Comparison of ENCODE assay signal across 10 cellular contexts in genomic region chr2:227783404-227784138, GRCh38. TPM values are rescaled to one million over a fixed set of nuclear protein-coding genes. Genes with fewer than 3 reads are reported as not detected.
DNase-seq lines count a peak whose midpoint lies in the region; ATAC-seq lines count a peak whose summit lies in the region.
"Had no signal": no experiment of that assay in that cellular context is flagged by ENCODE, and none has a peak within 500 bp of the region (broad histone marks: within the 10 kb centered on the region; RNA-seq: fewer than 3 reads in every experiment).

No MANE protein-coding gene starts in this region.

- no peaks in the 10 kb centered on the region for H3K9me3 Mint-ChIP-seq in activated CD4-positive, alpha-beta T cell treated with anti-CD3 and anti-CD28 coated beads for 36 hours (ENCODE audit: low read depth)
- no peaks in the 10 kb centered on the region for H3K9me3 Mint-ChIP-seq in stimulated activated memory B cell treated with anti-CD40 and anti-IgM and Interleukin-4, amounts not matched to agents 10 μg/mL and 1 μg/mL and 100 μg/mL, for 72 hours

- H3K4me1 Mint-ChIP-seq in activated CD4-positive, alpha-beta T cell treated with anti-CD3 and anti-CD28 coated beads for 36 hours: peaks cover 18% of the 10 kb centered on the region
- H3K4me1 Mint-ChIP-seq in stimulated activated memory B cell treated with anti-CD40 and anti-IgM and Interleukin-4, amounts not matched to agents 10 μg/mL and 1 μg/mL and 100 μg/mL, for 72 hours: peaks cover 20% of the 10 kb centered on the region

- peak; percentile 87 for ATAC-seq in activated CD4-positive, alpha-beta T cell treated with anti-CD3 and anti-CD28 coated beads for 36 hours
- peak; percentile 97 for ATAC-seq in HG02870 (IDR thresholded peaks at IDR 0.05; ENCODE audit: unreplicated experiment)
- ATAC-seq in stimulated activated memory B cell treated with anti-CD40 and anti-IgM and Interleukin-4, amounts not matched to agents 10 μg/mL and 1 μg/mL and 100 μg/mL, for 72 hours: peak; percentile 87

- H3K27me3 Mint-ChIP-seq in activated CD4-positive, alpha-beta T cell treated with anti-CD3 and anti-CD28 coated beads for 36 hours: peaks cover 17% of the 10 kb centered on the region
- H3K27me3 Mint-ChIP-seq in stimulated activated memory B cell treated with anti-CD40 and anti-IgM and Interleukin-4, amounts not matched to agents 10 μg/mL and 1 μg/mL and 100 μg/mL, for 72 hours: peaks cover 7% of the 10 kb centered on the region

- intact Hi-C loops in activated CD4-positive, alpha-beta T cell treated with anti-CD3 and anti-CD28 coated beads for 36 hours (cut with DNase I, micrococcal nuclease): loop anchor here (1.0 to 2.0 kb wide), 3 partner anchors 8 to 35 kb away; no protein-coding TSS in a partner anchor

- peak overlapping the region; percentile 65 for H3K4me3 Mint-ChIP-seq in activated CD4-positive, alpha-beta T cell treated with anti-CD3 and anti-CD28 coated beads for 36 hours
- peak overlapping the region; percentile 73 for H3K4me3 Mint-ChIP-seq in stimulated activated memory B cell treated with anti-CD40 and anti-IgM and Interleukin-4, amounts not matched to agents 10 μg/mL and 1 μg/mL and 100 μg/mL, for 72 hours

- DNase-seq in activated CD4-positive, alpha-beta T cell treated with anti-CD3 and anti-CD28 coated beads for 36 hours: peak; percentile 21
- no peak for DNase-seq in activated CD4-positive, alpha-beta T cell treated with anti-CD3 and anti-CD28 coated beads for 48 hours
- DNase-seq in SIG-M5 treated with dmso at 0.1 percent for 504 hours (lab: John Stamatoyannopoulos, UW; ENCODE audit: unreplicated experiment) (peak; percentile 75), DMS 273 treated with DMSO at 0.1 percent for 48 hours (lab: John Stamatoyannopoulos, UW) (no peak), superior temporal gyrus (ENCODE audit: extremely low spot score) (no peak), NCI-H774 (lab: John Stamatoyannopoulos, UW) (no peak)
- DNase-seq: pancreas had no signal

- H3K36me3 Mint-ChIP-seq in activated CD4-positive, alpha-beta T cell treated with anti-CD3 and anti-CD28 coated beads for 36 hours (ENCODE audit: low read depth): no peaks in the 10 kb centered on the region
- no peaks in the 10 kb centered on the region for H3K36me3 Mint-ChIP-seq in stimulated activated memory B cell treated with anti-CD40 and anti-IgM and Interleukin-4, amounts not matched to agents 10 μg/mL and 1 μg/mL and 100 μg/mL, for 72 hours

- POLR2A ChIA-PET in activated CD4-positive, alpha-beta T cell treated with anti-CD3 and anti-CD28 coated beads for 36 hours (lab: Charles Lee): no interaction called here

- CTCF ChIA-PET in activated CD4-positive, alpha-beta T cell treated with anti-CD3 and anti-CD28 coated beads for 36 hours (lab: Charles Lee): interaction anchor here (0.6 to 2.0 kb wide), 5 partner anchors 10 to 653 kb away, joined by 3 to 13 read pairs (median 6); no protein-coding TSS in a partner anchor

- H3K27ac Mint-ChIP-seq in activated CD4-positive, alpha-beta T cell treated with anti-CD3 and anti-CD28 coated beads for 36 hours: peak overlapping the region; percentile 68
- H3K27ac Mint-ChIP-seq in stimulated activated memory B cell treated with anti-CD40 and anti-IgM and Interleukin-4, amounts not matched to agents 10 μg/mL and 1 μg/mL and 100 μg/mL, for 72 hours: peak overlapping the region; percentile 69

RNA-seq across cellular contexts. Expression of gene CCL20, which starts 30.1 kb away (rescaled TPM):
- 10 to 100 TPM in 1 of 2 experiments, 1 to 10 TPM in 1; 7.9 to 16.2 TPM for total RNA-seq in activated CD4-positive, alpha-beta T cell treated with anti-CD3 and anti-CD28 coated beads for 36 hours

RNA-seq across cellular contexts. Expression of gene SCYGR8, which starts 37.9 kb away (rescaled TPM):
- total RNA-seq in activated CD4-positive, alpha-beta T cell treated with anti-CD3 and anti-CD28 coated beads for 36 hours: not detected
- total RNA-seq: NCI-H460, pancreas had no signal

RNA-seq across cellular contexts. Expression of gene SCYGR7, which starts 55.4 kb away (rescaled TPM):
- not detected for total RNA-seq in activated CD4-positive, alpha-beta T cell treated with anti-CD3 and anti-CD28 coated beads for 36 hours
- total RNA-seq: NCI-H460, pancreas had no signal

RNA-seq across cellular contexts. Expression of gene SCYGR6, which starts 59.0 kb away (rescaled TPM):
- not detected for total RNA-seq in activated CD4-positive, alpha-beta T cell treated with anti-CD3 and anti-CD28 coated beads for 36 hours
- total RNA-seq: NCI-H460, pancreas had no signal

Comparison
In these comparisons a context has a peak if more than half of its experiments do, and no peak if none do; other contexts are left out.
1. DNase-seq: peak in activated CD4-positive, alpha-beta T cell treated with anti-CD3 and anti-CD28 coated beads for 36 hours (single experiment) and SIG-M5 treated with dmso at 0.1 percent for 504 hours (single experiment); none in activated CD4-positive, alpha-beta T cell treated with anti-CD3 and anti-CD28 coated beads for 48 hours (single experiment), DMS 273 treated with DMSO at 0.1 percent for 48 hours (single experiment), superior temporal gyrus (single experiment) and NCI-H774 (single experiment).
2. Peak in every context shown above with its lines, with median percentiles within 50 percentile points of each other: ATAC-seq.